Comparison of ENCODE assay signal across 37 cellular contexts in genomic region chrX:131724292-131724691, GRCh38.
"Had no signal": no experiment of that assay in that cellular context is flagged by ENCODE, and none has a peak within 500 bp of the region (broad histone marks: within the 10 kb centered on the region; RNA-seq: fewer than 3 reads in every experiment).

No MANE protein-coding gene starts in this region.

- ATAC-seq: activated CD4-positive, alpha-beta T cell treated with anti-CD3 and anti-CD28 coated beads for 36 hours; activated CD4-positive, CD25-positive, alpha-beta regulatory T cell treated with anti-CD3 and anti-CD28 coated beads, Interleukin-2, amount 50 U/mL, for 24 hours; activated CD8-positive, alpha-beta memory T cell treated with anti-CD3 and anti-CD28 coated beads, Interleukin-2, amount 10 ng/mL, durations not matched to agents 7 days and 5 days; activated CD8-positive, alpha-beta T cell treated with anti-CD3 and anti-CD28 coated beads, Interleukin-2, amount 10 ng/mL, durations not matched to agents 7 days and 5 days; activated naive CD4-positive, alpha-beta T cell treated with anti-CD3 and anti-CD28 coated beads, Interleukin-2, amount 50 U/mL, for 72 hours; body of pancreas; WTC11 had no signal

- H3K36me3 ChIP-seq: adrenal gland, brain microvascular endothelial cell, breast epithelium had no signal

- DNase-seq: activated CD4-positive, alpha-beta memory T cell treated with anti-CD3 and anti-CD28 coated beads, Interleukin-2, amount 10 ng/mL, durations not matched to agents 7 days and 5 days; activated CD4-positive, alpha-beta T cell treated with anti-CD3 and anti-CD28 coated beads for 1 hour; activated CD4-positive, alpha-beta T cell treated with anti-CD3 and anti-CD28 coated beads for 36 hours; activated CD4-positive, alpha-beta T cell treated with anti-CD3 and anti-CD28 coated beads for 48 hours; activated CD4-positive, alpha-beta T cell treated with anti-CD3 and anti-CD28 coated beads, Interleukin-2, amount 10 ng/mL, durations not matched to agents 7 days and 5 days; activated CD4-positive, alpha-beta T cell treated with anti-CD3 and anti-CD28 coated beads, Interleukin-2, amount 50 U/mL, for 48 hours; activated CD4-positive, CD25-positive, alpha-beta regulatory T cell; activated CD8-positive, alpha-beta memory T cell treated with anti-CD3 and anti-CD28 coated beads for 24 hours; activated CD8-positive, alpha-beta memory T cell treated with anti-CD3 and anti-CD28 coated beads, Interleukin-2, amount 10 ng/mL, durations not matched to agents 7 days and 5 days; activated CD8-positive, alpha-beta memory T cell treated with anti-CD3 and anti-CD28 coated beads, Interleukin-2, amount 50 U/mL, for 48 hours; activated CD8-positive, alpha-beta T cell treated with anti-CD3 and anti-CD28 coated beads, Interleukin-2, amount 10 ng/mL, durations not matched to agents 7 days and 5 days; activated effector memory CD4-positive, alpha-beta T cell treated with Interleukin-2 at 50 U/mL for 16 hours; activated gamma-delta T cell; activated naive CD4-positive, alpha-beta T cell treated with anti-CD3 and anti-CD28 coated beads for 36 hours; activated naive CD4-positive, alpha-beta T cell treated with anti-CD3 and anti-CD28 coated beads, Interleukin-2, amount 50 U/mL, for 16 hours; activated naive CD8-positive, alpha-beta T cell treated with anti-CD3 and anti-CD28 coated beads for 36 hours; activated T-cell treated with anti-CD3 and anti-CD28 coated beads, Interleukin-2, amount 50 U/mL, for 24 hours; activated T-cell treated with anti-CD3 and anti-CD28 coated beads, Interleukin-2, amount 50 U/mL, for 48 hours; adrenal gland; amniotic stem cell; aorta; body of pancreas; brain microvascular endothelial cell; central memory CD4-positive, alpha-beta T cell; T-helper 1 cell; T-helper 2 cell; T-helper 9 cell had no signal

- H3K27me3 ChIP-seq: body of pancreas, brain microvascular endothelial cell had no signal

- H3K4me1 ChIP-seq: adrenal gland, body of pancreas, breast epithelium had no signal

- H3K4me3 Mint-ChIP-seq: activated CD4-positive, alpha-beta memory T cell treated with anti-CD3 and anti-CD28 coated beads, Interleukin-2, amount 10 ng/mL, durations not matched to agents 7 days and 5 days; activated CD4-positive, alpha-beta T cell treated with anti-CD3 and anti-CD28 coated beads for 36 hours; activated CD4-positive, alpha-beta T cell treated with anti-CD3 and anti-CD28 coated beads, Interleukin-2, amount 10 ng/mL, durations not matched to agents 7 days and 5 days; activated CD8-positive, alpha-beta memory T cell treated with anti-CD3 and anti-CD28 coated beads, Interleukin-2, amount 10 ng/mL, durations not matched to agents 7 days and 5 days; activated CD8-positive, alpha-beta T cell treated with anti-CD3 and anti-CD28 coated beads, Interleukin-2, amount 10 ng/mL, durations not matched to agents 7 days and 5 days; activated naive CD4-positive, alpha-beta T cell treated with anti-CD3 and anti-CD28 coated beads for 36 hours; activated naive CD8-positive, alpha-beta T cell treated with anti-CD3 and anti-CD28 coated beads for 36 hours; activated T-cell treated with anti-CD3 and anti-CD28 coated beads, Interleukin-2, amount 50 U/mL, for 24 hours; T-helper 1 cell treated with Interleukin-12 subunit alpha and Interleukin-12 subunit beta and Interleukin-4 antibody, amounts not matched to agents 30 μg/mL and 1 μg/mL, for 36 hours; T-helper 2 cell treated with Interferon-gamma antibody and Interleukin-4, amounts not matched to agents 5 μg/mL and 100 μg/mL, for 36 hours; WTC11 had no signal

- H3K9me3 ChIP-seq: adrenal gland, body of pancreas had no signal

- H3K4me3 ChIP-seq: adrenal gland, body of pancreas, breast epithelium had no signal

- H3K4me1 Mint-ChIP-seq: activated CD4-positive, alpha-beta memory T cell treated with anti-CD3 and anti-CD28 coated beads, Interleukin-2, amount 10 ng/mL, durations not matched to agents 7 days and 5 days; activated CD4-positive, alpha-beta T cell treated with anti-CD3 and anti-CD28 coated beads for 36 hours; activated CD4-positive, alpha-beta T cell treated with anti-CD3 and anti-CD28 coated beads, Interleukin-2, amount 10 ng/mL, durations not matched to agents 7 days and 5 days; activated CD8-positive, alpha-beta memory T cell treated with anti-CD3 and anti-CD28 coated beads, Interleukin-2, amount 10 ng/mL, durations not matched to agents 7 days and 5 days; activated naive CD8-positive, alpha-beta T cell treated with anti-CD3 and anti-CD28 coated beads for 36 hours had no signal

- FAIRE-seq: astrocyte, TTC549 had no signal

- H3K27ac ChIP-seq: adrenal gland, body of pancreas, brain microvascular endothelial cell, breast epithelium, VCaP had no signal

- H3K27ac Mint-ChIP-seq: activated CD4-positive, alpha-beta memory T cell treated with anti-CD3 and anti-CD28 coated beads, Interleukin-2, amount 10 ng/mL, durations not matched to agents 7 days and 5 days; activated CD4-positive, alpha-beta T cell treated with anti-CD3 and anti-CD28 coated beads for 36 hours; activated CD4-positive, alpha-beta T cell treated with anti-CD3 and anti-CD28 coated beads, Interleukin-2, amount 10 ng/mL, durations not matched to agents 7 days and 5 days; activated CD8-positive, alpha-beta memory T cell treated with anti-CD3 and anti-CD28 coated beads, Interleukin-2, amount 10 ng/mL, durations not matched to agents 7 days and 5 days; activated CD8-positive, alpha-beta T cell treated with anti-CD3 and anti-CD28 coated beads, Interleukin-2, amount 10 ng/mL, durations not matched to agents 7 days and 5 days; activated naive CD4-positive, alpha-beta T cell treated with anti-CD3 and anti-CD28 coated beads for 36 hours; activated naive CD4-positive, alpha-beta T cell treated with anti-CD3 and anti-CD28 coated beads, Interleukin-2, amount 50 U/mL, for 72 hours; activated naive CD8-positive, alpha-beta T cell treated with anti-CD3 and anti-CD28 coated beads for 36 hours; activated T-cell treated with anti-CD3 and anti-CD28 coated beads, Interleukin-2, amount 50 U/mL, for 24 hours; activated T-helper 2 cell treated with anti-CD3 and anti-CD28 coated beads, Interferon-gamma antibody, Interleukin-2, Interleukin-4, amounts not matched to agents 10 μg/mL and 5 μg/mL and 100 μg/mL, durations not matched to agents 14 hours and 24 hours and 36 hours; T-helper 1 cell treated with Interleukin-12 subunit alpha and Interleukin-12 subunit beta and Interleukin-4 antibody, amounts not matched to agents 30 μg/mL and 1 μg/mL, for 36 hours; T-helper 2 cell treated with Interferon-gamma antibody and Interleukin-4, amounts not matched to agents 5 μg/mL and 100 μg/mL, for 36 hours; WTC11 had no signal

- H3K27me3 Mint-ChIP-seq: activated CD4-positive, alpha-beta memory T cell treated with anti-CD3 and anti-CD28 coated beads, Interleukin-2, amount 10 ng/mL, durations not matched to agents 7 days and 5 days; activated CD4-positive, alpha-beta T cell treated with anti-CD3 and anti-CD28 coated beads for 36 hours; activated CD4-positive, alpha-beta T cell treated with anti-CD3 and anti-CD28 coated beads, Interleukin-2, amount 10 ng/mL, durations not matched to agents 7 days and 5 days; activated CD8-positive, alpha-beta memory T cell treated with anti-CD3 and anti-CD28 coated beads, Interleukin-2, amount 10 ng/mL, durations not matched to agents 7 days and 5 days; activated naive CD8-positive, alpha-beta T cell treated with anti-CD3 and anti-CD28 coated beads for 36 hours had no signal
